In the genomic region with DNA sequence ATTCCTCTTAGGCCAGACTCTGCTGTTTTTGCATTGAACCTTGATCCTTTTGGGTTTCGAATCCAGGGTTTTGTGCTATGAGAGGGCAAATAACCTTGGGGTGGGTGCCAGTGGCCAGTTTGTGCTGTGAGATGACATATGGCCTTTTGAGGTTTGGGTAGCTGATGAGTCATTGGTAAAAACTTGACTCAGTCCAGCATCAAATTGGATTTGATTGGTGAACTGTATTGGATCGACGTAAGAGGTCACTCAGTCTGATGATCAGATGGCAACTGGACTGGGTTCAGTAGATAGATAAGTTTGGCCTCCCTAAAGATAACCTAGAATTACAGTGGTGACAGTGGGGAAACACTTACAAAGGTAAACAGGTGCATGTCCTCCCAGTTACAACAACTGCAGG, we compare ENCODE assay signal across 17 cellular contexts. TPM values are rescaled to one million over a fixed set of nuclear protein-coding genes. Genes with fewer than 3 reads are reported as not detected.
DNase-seq lines count a peak whose midpoint lies in the region; ATAC-seq and TF ChIP-seq lines count a peak whose summit lies in the region.
"Had no signal": no experiment of that assay in that cellular context is flagged by ENCODE, and none has a peak within 500 bp of the region (broad histone marks: within the 10 kb centered on the region; RNA-seq: fewer than 3 reads in every experiment).

No MANE protein-coding gene starts in this region.

- no peak overlapping the region for H3K9ac ChIP-seq in HCT116 (ENCODE audit: low read length)
- H3K9ac ChIP-seq: KMS-11 had no signal

- no TSS peak for BruUV-seq in HCT116 (replicated peaks; lab: Mats Ljungman, UMichigan)

- H3K27ac ChIP-seq in HCT116 (ENCODE audit: low read depth, low read length) = no peak overlapping the region
- H3K27ac ChIP-seq: KMS-11 had no signal

- H3K4me2 ChIP-seq in HCT116 (ENCODE audit: low read length) = peak overlapping the region; percentile 30; the same call in 1 of the 2 replicates
- H3K4me2 ChIP-seq: KMS-11 had no signal

- ATAC-seq in HCT116 (no peak; the same call in 1 of the 2 replicates), GM21619 (IDR thresholded peaks at IDR 0.05; ENCODE audit: unreplicated experiment) (no peak)
- ATAC-seq: T-cell had no signal

- H3K36me3 Mint-ChIP-seq in activated naive CD4-positive, alpha-beta T cell treated with anti-CD3 and anti-CD28 coated beads, Interleukin-2, amount 10 ng/mL, durations not matched to agents 7 days and 5 days = no peaks in the 10 kb centered on the region
- H3K36me3 Mint-ChIP-seq: T-cell had no signal

- H3K27me3 Mint-ChIP-seq in activated naive CD4-positive, alpha-beta T cell treated with anti-CD3 and anti-CD28 coated beads, Interleukin-2, amount 10 ng/mL, durations not matched to agents 7 days and 5 days = no peaks in the 10 kb centered on the region

- TF ChIP-seq RAD21 in HCT116 (IDR thresholded peaks at IDR 0.05; ENCODE audit: low read depth) = no peak

- DNase-seq in HCT116 (ENCODE audit: low read depth, low spot score) = no peak
- peak; percentile 19 for DNase-seq in RKO (ENCODE audit: low spot score)
- DNase-seq in kidney tubule cell (ENCODE audit: low spot score) = peak; percentile 51
- no peak for DNase-seq in BE2C
- DNase-seq in activated naive CD4-positive, alpha-beta T cell treated with anti-CD3 and anti-CD28 coated beads, Interleukin-2, amount 10 ng/mL, durations not matched to agents 7 days and 5 days = no peak
- DNase-seq in dedifferentiated amniotic fluid mesenchymal stem cell (ENCODE audit: extremely low spot score) = no peak
- DNase-seq: Caco-2, DMS79, NCI-H1417, NCI-H2081, NCI-H2227 treated with DMSO at 0.1 percent for 48 hours, NCI-H526, T-cell had no signal

- H3K27me3 ChIP-seq in HCT116 (ENCODE audit: insufficient read depth, low read length) = no peaks in the 10 kb centered on the region
- H3K27me3 ChIP-seq in BE2C = no peaks in the 10 kb centered on the region

- H3K27ac Mint-ChIP-seq in activated naive CD4-positive, alpha-beta T cell treated with anti-CD3 and anti-CD28 coated beads, Interleukin-2, amount 10 ng/mL, durations not matched to agents 7 days and 5 days = no peak overlapping the region
- H3K27ac Mint-ChIP-seq: T-cell had no signal

- H3K9me2 ChIP-seq in HCT116 (ENCODE audit: insufficient read depth) = no peaks in the 10 kb centered on the region

- RAD21 ChIA-PET in HCT116 (lab: Charles Lee; ENCODE audit: low non-redundant PET in 1 of 2, low total read pairs in 2 of 2, uncharacterized antibody in 2 of 2, unreplicated experiment in 2 of 2) = no interaction called here

- TF ChIP-seq CTCF in HCT116 (IDR thresholded peaks at IDR 0.05 in 2 of 3, conservative IDR thresholded peaks at IDR 0.05 in 1 of 3; ENCODE audit: borderline replicate concordance in 1 of 3, insufficient read depth in 1 of 3, low read depth in 2 of 3, low read length in 2 of 3) = no peak
- TF ChIP-seq CTCF in BE2C (IDR thresholded peaks at IDR 0.05; ENCODE audit: low read depth, low read length) = no peak

- H4K20me1 ChIP-seq in HCT116 (ENCODE audit: insufficient read depth) = no peaks in the 10 kb centered on the region

- H3K4me1 ChIP-seq in HCT116 (ENCODE audit: control insufficient read depth in 1 of 2, insufficient read depth in 2 of 2, low read length in 2 of 2) (peaks cover 4 to 11% of the 10 kb centered on the region in 2 experiments; a peak in 3 of 4 replicates), BE2C (no peaks in the 10 kb centered on the region)
- H3K4me1 ChIP-seq: Caco-2 had no signal

- intact Hi-C loops in HCT116 (cut with micrococcal nuclease) = no loop called here

- H3K79me2 ChIP-seq in HCT116 (ENCODE audit: insufficient read depth, low read length) = no peaks in the 10 kb centered on the region

- TF ChIP-seq POLR2A in HCT116 (IDR thresholded peaks at IDR 0.05; ENCODE audit: borderline replicate concordance, extremely low read depth, insufficient read depth, insufficient read length) = no peak

- H2AFZ ChIP-seq in HCT116 (ENCODE audit: low read depth, low read length, poor library complexity, severe bottlenecking) = no peak overlapping the region

- H3K4me3 ChIP-seq in HCT116 (replicated peaks in 1 of 2; ENCODE audit: low read depth in 1 of 2, low read length in 2 of 2) = no peak overlapping the region
- H3K4me3 ChIP-seq in BE2C (ENCODE audit: low read depth, low read length) = no peak overlapping the region

- H3K9me3 Mint-ChIP-seq in activated naive CD4-positive, alpha-beta T cell treated with anti-CD3 and anti-CD28 coated beads, Interleukin-2, amount 10 ng/mL, durations not matched to agents 7 days and 5 days = no peaks in the 10 kb centered on the region
- H3K9me3 Mint-ChIP-seq: T-cell had no signal

- H3K9me3 ChIP-seq in HCT116 (ENCODE audit: control insufficient read depth in 1 of 2, insufficient read depth in 1 of 2, low read depth in 1 of 2, low read length in 2 of 2) = no peaks in the 10 kb centered on the region
- no peaks in the 10 kb centered on the region for H3K9me3 ChIP-seq in BE2C
- H3K9me3 ChIP-seq: Caco-2 had no signal

- CTCF ChIA-PET in HCT116 (lab: Charles Lee) = no interaction called here
- CTCF ChIA-PET in activated naive CD4-positive, alpha-beta T cell treated with anti-CD3 and anti-CD28 coated beads, Interleukin-2, amount 10 ng/mL, durations not matched to agents 7 days and 5 days (lab: Charles Lee) = no interaction called here

- H3K4me1 Mint-ChIP-seq in activated naive CD4-positive, alpha-beta T cell treated with anti-CD3 and anti-CD28 coated beads, Interleukin-2, amount 10 ng/mL, durations not matched to agents 7 days and 5 days = no peaks in the 10 kb centered on the region
- H3K4me1 Mint-ChIP-seq: T-cell had no signal

- no peak overlapping the region for H3K4me3 Mint-ChIP-seq in activated naive CD4-positive, alpha-beta T cell treated with anti-CD3 and anti-CD28 coated beads, Interleukin-2, amount 10 ng/mL, durations not matched to agents 7 days and 5 days
- H3K4me3 Mint-ChIP-seq: T-cell had no signal

- POLR2A ChIA-PET in HCT116 (lab: Charles Lee) = no interaction called here

- no peaks in the 10 kb centered on the region for H3K36me3 ChIP-seq in HCT116 (ENCODE audit: control insufficient read depth in 1 of 2, insufficient read depth in 2 of 2, low read length in 2 of 2)
- no peaks in the 10 kb centered on the region for H3K36me3 ChIP-seq in BE2C

TF ChIP-seq in HCT116, 20 proteins besides CTCF, POLR2A, EP300 and RAD21:
- TF ChIP-seq SRF (IDR thresholded peaks at IDR 0.05; ENCODE audit: low read depth) (no peak), YY1 (IDR thresholded peaks at IDR 0.05; ENCODE audit: extremely low read depth, insufficient replicate concordance, low read depth, low read length) (no peak), ZFX (IDR thresholded peaks at IDR 0.05) (no peak), ELF1 (IDR thresholded peaks at IDR 0.05; ENCODE audit: borderline replicate concordance, low read depth) (no peak), JUND (IDR thresholded peaks at IDR 0.05) (no peak), FOSL1 (IDR thresholded peaks at IDR 0.05; ENCODE audit: low read depth) (no peak)
- TF ChIP-seq, protein P1, sequence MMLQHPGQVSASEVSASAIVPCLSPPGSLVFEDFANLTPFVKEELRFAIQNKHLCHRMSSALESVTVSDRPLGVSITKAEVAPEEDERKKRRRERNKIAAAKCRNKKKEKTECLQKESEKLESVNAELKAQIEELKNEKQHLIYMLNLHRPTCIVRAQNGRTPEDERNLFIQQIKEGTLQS (IDR thresholded peaks at IDR 0.05) = no peak

RNA-seq across cellular contexts. Expression of a gene that starts 41.0 kb away (rescaled TPM):
- not detected for total RNA-seq in HCT116 (2021; ENCODE audit: unreplicated experiment)
- polyA plus RNA-seq in HCT116 (2012) = 0.03 TPM in 1 of 2 replicates, not detected in the other
- polyA plus RNA-seq in BE2C (2012; ENCODE audit: insufficient read depth, insufficient read length, low read depth) = not detected
- total RNA-seq: Caco-2, G401, OCI-LY7, T-cell had no signal

Comparison
In these comparisons a context has a peak if more than half of its experiments do, and no peak if none do; other contexts are left out.
1. DNase-seq: peak in RKO (single experiment) and kidney tubule cell (single experiment); none in HCT116 (single experiment), BE2C (single experiment), activated naive CD4-positive, alpha-beta T cell treated with anti-CD3 and anti-CD28 coated beads, Interleukin-2, amount 10 ng/mL, durations not matched to agents 7 days and 5 days (single experiment) and dedifferentiated amniotic fluid mesenchymal stem cell (single experiment).